ENCODE assay signal across 16 cellular contexts in genomic region chr11:724063-724732, GRCh38. TPM values are rescaled to one million over a fixed set of nuclear protein-coding genes. Genes with fewer than 3 reads are reported as not detected.
DNase-seq lines count a peak whose midpoint lies in the region; ATAC-seq and TF ChIP-seq lines count a peak whose summit lies in the region.
"Had no signal": no experiment of that assay in that cellular context is flagged by ENCODE, and none has a peak within 500 bp of the region (broad histone marks: within the 10 kb centered on the region; RNA-seq: fewer than 3 reads in every experiment).

No MANE protein-coding gene starts in this region.

- DNase-seq in 8988T (peak; percentile 46), MM.1S (no peak), colonic mucosa (peak; percentile 22), Ammon's horn (ENCODE audit: low spot score) (no peak), NCI-H2196 (lab: John Stamatoyannopoulos, UW; ENCODE audit: unreplicated experiment) (no peak), dedifferentiated amniotic fluid mesenchymal stem cell (ENCODE audit: extremely low spot score) (no peak)
- DNase-seq: C1 segment of cervical spinal cord, cortex of kidney, glutamatergic neuron, NCI-H187 treated with DMSO at 0.1 percent for 48 hours, NCI-H510A had no signal

- no peak for ATAC-seq in GM21786 (IDR thresholded peaks at IDR 0.05; ENCODE audit: unreplicated experiment)
- ATAC-seq: esophagus mucosa, Panc1 had no signal

- peaks cover 13% of the 10 kb centered on the region; the same call in 1 of the 2 replicates for H3F3A ChIP-seq in MM.1S (ENCODE audit: insufficient read depth, low read length)

- H3K27me3 ChIP-seq in BLaER1 (peaks cover 69% of the 10 kb centered on the region), MM.1S (replicated peaks; ENCODE audit: insufficient read depth, low read length) (0 out of 2 replicates have a peak, but pooled peaks cover 18% of the 10 kb centered on the region), colonic mucosa (peaks cover 5% of the 10 kb centered on the region)
- H3K27me3 ChIP-seq: ascending aorta had no signal

- no peak for TF ChIP-seq CTCF in MM.1S (IDR thresholded peaks at IDR 0.05; ENCODE audit: low read length)
- no peak for TF ChIP-seq CTCF in colonic mucosa (IDR thresholded peaks at IDR 0.05)

- H3K4me2 ChIP-seq in BLaER1 (0 out of 2 replicates have a peak overlapping the region, but pooled peaks have one; percentile 88), MM.1S (ENCODE audit: low read depth, low read length) (peak overlapping the region; percentile 24; the same call in 1 of the 2 replicates)

- H3K9me3 ChIP-seq in BLaER1 (no peaks in the 10 kb centered on the region), MM.1S (replicated peaks; ENCODE audit: insufficient read depth, low read length) (no peaks in the 10 kb centered on the region), colonic mucosa (no peaks in the 10 kb centered on the region)
- H3K9me3 ChIP-seq: ascending aorta had no signal

- H3K4me3 ChIP-seq in BLaER1 (no peak overlapping the region), MM.1S (ENCODE audit: low read length) (no peak overlapping the region), colonic mucosa (no peak overlapping the region)
- H3K4me3 ChIP-seq: ascending aorta had no signal

- H4K20me1 ChIP-seq in BLaER1 (peaks cover 17% of the 10 kb centered on the region), MM.1S (ENCODE audit: insufficient read depth, low read length) (no peaks in the 10 kb centered on the region)

- intact Hi-C loops in colonic mucosa (cut with DNase I), result loop anchor here (10.0 kb wide), 1 partner anchor 169 kb away; no protein-coding TSS in a partner anchor

- H3K4me1 ChIP-seq in BLaER1 (peaks cover 71% of the 10 kb centered on the region), MM.1S (ENCODE audit: low read length) (peaks cover 20% of the 10 kb centered on the region), colonic mucosa (peaks cover 47% of the 10 kb centered on the region)

- no peaks in the 10 kb centered on the region for H3K9me2 ChIP-seq in MM.1S (replicated peaks; ENCODE audit: insufficient read depth, low read length)

- no peak overlapping the region for H3K9ac ChIP-seq in BLaER1
- no peak overlapping the region for H3K9ac ChIP-seq in MM.1S (ENCODE audit: low read length)
- H3K9ac ChIP-seq in colonic mucosa (ENCODE audit: low read depth in 2 of 2, low read length in 2 of 2), result no peak overlapping the region

- no peak overlapping the region for H2AFZ ChIP-seq in MM.1S (ENCODE audit: low read length)

- H3K27ac ChIP-seq in BLaER1 (no peak overlapping the region), MM.1S (ENCODE audit: low read length) (no peak overlapping the region), colonic mucosa (no peak overlapping the region)
- H3K27ac ChIP-seq: ascending aorta had no signal

- H3K36me3 ChIP-seq in BLaER1 (no peaks in the 10 kb centered on the region), MM.1S (replicated peaks; ENCODE audit: insufficient read depth, low read length) (no peaks in the 10 kb centered on the region), colonic mucosa (no peaks in the 10 kb centered on the region)

- H3K79me2 ChIP-seq in MM.1S (ENCODE audit: low read length), result no peaks in the 10 kb centered on the region

RNA-seq across cellular contexts. Expression of gene EPS8L2, which starts 18.2 kb away (rescaled TPM):
- total RNA-seq in colonic mucosa, result 100 to 1,000 TPM; 192 to 254 TPM

RNA-seq across cellular contexts. Expression of gene TALDO1, which starts 23.1 kb away (rescaled TPM):
- 100 to 1,000 TPM; 195 to 274 TPM for total RNA-seq in colonic mucosa

RNA-seq across cellular contexts. Expression of gene TMEM80, which starts 28.6 kb away (rescaled TPM):
- 10 to 100 TPM; 18.4 to 36.6 TPM for total RNA-seq in colonic mucosa

RNA-seq across cellular contexts. Expression of gene DEAF1, which starts 29.2 kb away (rescaled TPM):
- total RNA-seq in colonic mucosa, result 10 to 100 TPM; 21.7 to 25.8 TPM

RNA-seq across cellular contexts. Expression of gene GATD1, which starts 53.1 kb away (rescaled TPM):
- 10 to 100 TPM; 39.9 to 84.9 TPM for total RNA-seq in colonic mucosa

Comparison
In these comparisons a context has a peak if more than half of its experiments do, and no peak if none do; other contexts are left out.
1. DNase-seq: peak in 8988T (single experiment) and colonic mucosa (single experiment); none in MM.1S (single experiment), Ammon's horn (single experiment), NCI-H2196 (single experiment) and dedifferentiated amniotic fluid mesenchymal stem cell (single experiment).